ENCODE assay signal across 30 cellular contexts in genomic region chr11:119445850-119446249, GRCh38. TPM values are rescaled to one million over a fixed set of nuclear protein-coding genes. Genes with fewer than 3 reads are reported as not detected.
DNase-seq lines count a peak whose midpoint lies in the region; ATAC-seq and TF ChIP-seq lines count a peak whose summit lies in the region.
"Had no signal": no experiment of that assay in that cellular context is flagged by ENCODE, and none has a peak within 500 bp of the region (broad histone marks: within the 10 kb centered on the region; RNA-seq: fewer than 3 reads in every experiment).

No MANE protein-coding gene starts in this region.

- H3K36me3 ChIP-seq in mesenchymal stem cell (ENCODE audit: control insufficient read depth in 1 of 2, insufficient read depth in 2 of 2, low read depth in 1 of 2, low read length in 2 of 2) (no peaks in the 10 kb centered on the region), subcutaneous abdominal adipose tissue (ENCODE audit: control insufficient read depth in 5 of 5, insufficient read depth in 5 of 5, low read length in 5 of 5) (no peaks in the 10 kb centered on the region)
- H3K36me3 ChIP-seq: breast epithelium, SJSA1, upper lobe of left lung had no signal

- H3K4me2 ChIP-seq in mesenchymal stem cell (ENCODE audit: low read length, poor library complexity, severe bottlenecking) = no peak overlapping the region

- H3K9ac ChIP-seq in mesenchymal stem cell (ENCODE audit: low read length) (peak overlapping the region; percentile 31), subcutaneous abdominal adipose tissue (ENCODE audit: low read length in 5 of 5) (no peak overlapping the region)

- H2BK5ac ChIP-seq in mesenchymal stem cell (ENCODE audit: low read depth, low read length, poor library complexity, severe bottlenecking) = no peak overlapping the region

- 97% methylated on average over 2 of the region's 4 CpGs for WGBS in mesenchymal stem cell

- H2AFZ ChIP-seq in mesenchymal stem cell (ENCODE audit: low read depth, low read length) = no peak overlapping the region

- H2BK120ac ChIP-seq in mesenchymal stem cell (ENCODE audit: low read depth, low read length) = no peak overlapping the region

- no peak overlapping the region for H3K18ac ChIP-seq in mesenchymal stem cell (ENCODE audit: low read depth in 1 of 2, low read length in 2 of 2)

- no peak overlapping the region for H4K8ac ChIP-seq in mesenchymal stem cell (ENCODE audit: low read length)

- no peak for ATAC-seq in HG03095 (IDR thresholded peaks at IDR 0.05; ENCODE audit: unreplicated experiment)
- ATAC-seq: GM12878; left colon; naive thymus-derived CD8-positive, alpha-beta T cell; psoas muscle had no signal

- no peak overlapping the region for H3K27ac ChIP-seq in mesenchymal stem cell (ENCODE audit: low read length, poor library complexity, severe bottlenecking)
- peak overlapping the region; percentile 69 for H3K27ac ChIP-seq in subcutaneous abdominal adipose tissue (ENCODE audit: low read depth, low read length)
- H3K27ac ChIP-seq: psoas muscle, SJSA1, upper lobe of left lung had no signal

- no peaks in the 10 kb centered on the region for H3K9me3 ChIP-seq in mesenchymal stem cell (ENCODE audit: control insufficient read depth, low read length)
- H3K9me3 ChIP-seq in subcutaneous abdominal adipose tissue (ENCODE audit: control insufficient read depth in 5 of 5, low read length in 5 of 5) = no peaks in the 10 kb centered on the region
- H3K9me3 ChIP-seq: breast epithelium, psoas muscle, SJSA1, upper lobe of left lung had no signal

- peak overlapping the region; percentile 41 for H3K27ac Mint-ChIP-seq in chondrocyte (ENCODE audit: unreplicated experiment)
- H3K27ac Mint-ChIP-seq: activated B cell treated with CpG ODN at 0.5 μM for 24 hours; activated naive CD4-positive, alpha-beta T cell treated with anti-CD3 and anti-CD28 coated beads for 36 hours; activated T-helper 1 cell treated with anti-CD3 and anti-CD28 coated beads, Interleukin-12 subunit alpha, Interleukin-12 subunit beta, Interleukin-2, Interleukin-4 antibody, amounts not matched to agents 30 ng/mL and 10 ng/mL and 1 ng/mL, durations not matched to agents 14 hours and 24 hours and 36 hours; memory B cell; naive thymus-derived CD8-positive, alpha-beta T cell had no signal

- H2BK12ac ChIP-seq in mesenchymal stem cell (ENCODE audit: low read length in 2 of 2) = no peak overlapping the region

- H3K36me3 Mint-ChIP-seq in chondrocyte (ENCODE audit: low read depth) = no peaks in the 10 kb centered on the region
- H3K36me3 Mint-ChIP-seq: CD14-positive monocyte; memory B cell; naive thymus-derived CD8-positive, alpha-beta T cell had no signal

- H2BK15ac ChIP-seq in mesenchymal stem cell (ENCODE audit: low read depth, poor library complexity, severe bottlenecking) = no peak overlapping the region

- no peak overlapping the region for H2AK5ac ChIP-seq in mesenchymal stem cell (ENCODE audit: low read length, severe bottlenecking)

- no peak overlapping the region for H3K4me3 Mint-ChIP-seq in chondrocyte (ENCODE audit: unreplicated experiment)
- H3K4me3 Mint-ChIP-seq: activated B cell treated with CpG ODN at 0.5 μM for 24 hours; activated naive CD4-positive, alpha-beta T cell treated with anti-CD3 and anti-CD28 coated beads for 36 hours; activated T-helper 1 cell treated with anti-CD3 and anti-CD28 coated beads, Interleukin-12 subunit alpha, Interleukin-12 subunit beta, Interleukin-2, Interleukin-4 antibody, amounts not matched to agents 30 ng/mL and 10 ng/mL and 1 ng/mL, durations not matched to agents 14 hours and 24 hours and 36 hours; CD14-positive monocyte; memory B cell; naive thymus-derived CD8-positive, alpha-beta T cell had no signal

- H4K91ac ChIP-seq in mesenchymal stem cell (ENCODE audit: low read length) = no peak overlapping the region

- no peaks in the 10 kb centered on the region for H3K79me1 ChIP-seq in mesenchymal stem cell (replicated peaks; ENCODE audit: low read length, poor library complexity, severe bottlenecking)

- H3K4me1 Mint-ChIP-seq in chondrocyte (ENCODE audit: low read depth) = peaks cover 22% of the 10 kb centered on the region
- H3K4me1 Mint-ChIP-seq: CD14-positive monocyte had no signal

- TF ChIP-seq CTCF in chondrocyte (IDR thresholded peaks at IDR 0.05) (no peak), GM20000 (IDR thresholded peaks at IDR 0.05; ENCODE audit: extremely low read depth, missing control alignments) (no peak)

- H3K14ac ChIP-seq in mesenchymal stem cell (ENCODE audit: low read length in 2 of 2) = no peak overlapping the region

- H3K4me1 ChIP-seq in mesenchymal stem cell (ENCODE audit: control insufficient read depth, insufficient read depth, low read depth, low read length) (no peaks in the 10 kb centered on the region), subcutaneous abdominal adipose tissue (ENCODE audit: control insufficient read depth in 5 of 5, insufficient read depth in 5 of 5, low read length in 5 of 5) (peaks cover 5 to 22% (median 11%) of the 10 kb centered on the region in 5 donors)
- H3K4me1 ChIP-seq: breast epithelium, psoas muscle, SJSA1, upper lobe of left lung had no signal

- no peak overlapping the region for H3K23ac ChIP-seq in mesenchymal stem cell (ENCODE audit: low read length in 2 of 2)

- H3K27me3 Mint-ChIP-seq in chondrocyte (ENCODE audit: low read depth) = no peaks in the 10 kb centered on the region

- DNase-seq in EH (ENCODE audit: low read depth) = peak; percentile 92
- DNase-seq in chondrocyte (ENCODE audit: low spot score) = no peak
- no peak for DNase-seq in mesenchymal stem cell
- DNase-seq in NCI-H146 treated with DMSO at 0.1 percent for 48 hours (lab: John Stamatoyannopoulos, UW; ENCODE audit: unreplicated experiment) = no peak
- no peak for DNase-seq in GM20000 (ENCODE audit: low spot score)
- no peak for DNase-seq in A172 (ENCODE audit: low spot score)
- DNase-seq: activated B cell treated with CpG ODN at 0.5 μM for 24 hours; activated CD4-positive, alpha-beta T cell treated with anti-CD3 and anti-CD28 coated beads, Interleukin-2, amount 50 U/mL, for 4 hours; activated naive CD4-positive, alpha-beta T cell treated with anti-CD3 and anti-CD28 coated beads for 36 hours; amniotic stem cell; effector CD4-positive, alpha-beta T cell; hippocampal formation; left colon; naive thymus-derived CD8-positive, alpha-beta T cell; NCI-H1105 treated with DMSO at 0.1 percent for 48 hours; NCI-H2029 treated with DMSO at 0.1 percent for 48 hours; NCI-H345; NCI-H748 treated with DMSO at 0.1 percent for 48 hours; occipital lobe; psoas muscle; stimulated activated CD4-positive, alpha-beta T cell treated with anti-CD3 and anti-CD28 coated beads, Interleukin-2, amount 100 ng/mL, for 24 hours; upper lobe of left lung had no signal

- no peaks in the 10 kb centered on the region for H3K9me3 Mint-ChIP-seq in chondrocyte (ENCODE audit: low read depth)
- H3K9me3 Mint-ChIP-seq: activated B cell treated with CpG ODN at 0.5 μM for 24 hours; activated naive CD4-positive, alpha-beta T cell treated with anti-CD3 and anti-CD28 coated beads for 36 hours; activated T-helper 1 cell treated with anti-CD3 and anti-CD28 coated beads, Interleukin-12 subunit alpha, Interleukin-12 subunit beta, Interleukin-2, Interleukin-4 antibody, amounts not matched to agents 30 ng/mL and 10 ng/mL and 1 ng/mL, durations not matched to agents 14 hours and 24 hours and 36 hours; memory B cell; naive thymus-derived CD8-positive, alpha-beta T cell had no signal

- no peak overlapping the region for H3K4ac ChIP-seq in mesenchymal stem cell (ENCODE audit: low read depth in 1 of 2, low read length in 2 of 2)

- H3K4me3 ChIP-seq in mesenchymal stem cell (ENCODE audit: insufficient read depth in 1 of 2, low read depth in 1 of 2, low read length in 2 of 2) (peak overlapping the region in 1 of 2 experiments; percentile 34), subcutaneous abdominal adipose tissue (ENCODE audit: low read depth in 1 of 5, low read length in 5 of 5) (no peak overlapping the region)
- H3K4me3 ChIP-seq: breast epithelium, GM12878, psoas muscle, SJSA1, upper lobe of left lung had no signal

- H3K27me3 ChIP-seq in mesenchymal stem cell (ENCODE audit: control insufficient read depth in 1 of 2, insufficient read depth in 1 of 2, low read length in 2 of 2) (peaks cover 0 to 27% of the 10 kb centered on the region in 2 experiments), subcutaneous abdominal adipose tissue (ENCODE audit: control insufficient read depth in 5 of 5, insufficient read depth in 4 of 5, low read length in 5 of 5) (peaks cover 0 to 5% (median 3%) of the 10 kb centered on the region in 5 donors)
- H3K27me3 ChIP-seq: breast epithelium, SJSA1, upper lobe of left lung had no signal

RNA-seq across cellular contexts. Expression of gene THY1, which starts 22.9 kb away (rescaled TPM):
- 198 to 219 TPM (median 215 TPM) in 3 replicates for total RNA-seq in chondrocyte
- 87.8 TPM for polyA plus RNA-seq in mesenchymal stem cell (2013, experiment 1 of 2)
- polyA plus RNA-seq in mesenchymal stem cell (2013, experiment 2 of 2) = 87.6 TPM
- total RNA-seq in A172 (2014; rRNA removed; shearing (Covaris generic)) = 276 and 329 TPM in 2 replicates
- total RNA-seq: activated B cell treated with CpG ODN at 0.5 μM for 24 hours; naive thymus-derived CD8-positive, alpha-beta T cell had no signal
- polyA plus RNA-seq: CD14-positive monocyte; naive thymus-derived CD8-positive, alpha-beta T cell had no signal
